In genomic region chr10:93701903-93702277, GRCh38 we compare ENCODE assay signal across 8 cellular contexts. TPM values are rescaled to one million over a fixed set of nuclear protein-coding genes. Genes with fewer than 3 reads are reported as not detected.
DNase-seq lines count a peak whose midpoint lies in the region; ATAC-seq and TF ChIP-seq lines count a peak whose summit lies in the region.

No MANE protein-coding gene starts in this region.

- DNase-seq in SW480 (ENCODE audit: low spot score) (peak; percentile 44), fibroblast of gingiva (ENCODE audit: low read depth) (peak; percentile 49), ovary (peak in 2 of 5 donors; percentile 19 to 27), osteocyte (ENCODE audit: extremely low spot score, unreplicated experiment) (no peak), NAMALWA (ENCODE audit: low spot score) (no peak)

- H3K27me3 ChIP-seq in ovary, result no peaks in the 10 kb centered on the region

- peak overlapping the region; percentile 47 for H3K4me3 ChIP-seq in ovary

- no peak for TF ChIP-seq POLR2A in ovary (IDR thresholded peaks at IDR 0.05)

- H3K4me1 Mint-ChIP-seq in osteocyte (ENCODE audit: unreplicated experiment), result peaks cover 4% of the 10 kb centered on the region

- peaks cover 11% of the 10 kb centered on the region for H3K36me3 Mint-ChIP-seq in osteocyte (ENCODE audit: unreplicated experiment)

- TF ChIP-seq CTCF in C4-2B (conservative IDR thresholded peaks at IDR 0.05) (no peak), ovary (IDR thresholded peaks at IDR 0.05) (no peak), osteocyte (IDR thresholded peaks at IDR 0.05) (no peak)

- WGBS in ovary, 3 donors, result 1 to 2% (median 1%) methylated on average over 10 of the region's 10 CpGs

- no peak overlapping the region for H3K27ac Mint-ChIP-seq in osteocyte (ENCODE audit: unreplicated experiment)

- no peak for TF ChIP-seq EP300 in ovary (IDR thresholded peaks at IDR 0.05)

- no peaks in the 10 kb centered on the region for H3K36me3 ChIP-seq in ovary

- H3K27ac ChIP-seq in C4-2B (peak overlapping the region; percentile 72), ovary (peak overlapping the region; percentile 49 to 86)

- ATAC-seq in GM18909 (IDR thresholded peaks at IDR 0.05; ENCODE audit: poor library complexity, unreplicated experiment) (peak; percentile 28), HG03139 (IDR thresholded peaks at IDR 0.05; ENCODE audit: unreplicated experiment) (peak; percentile 19)

- H3K9me3 ChIP-seq in ovary, result no peaks in the 10 kb centered on the region

- no peak overlapping the region for H3K4me3 Mint-ChIP-seq in osteocyte (ENCODE audit: unreplicated experiment)

- H3K9me3 Mint-ChIP-seq in osteocyte (ENCODE audit: unreplicated experiment), result no peaks in the 10 kb centered on the region

- intact Hi-C loops in ovary (cut with DNase I), result no loop called here

- no peaks in the 10 kb centered on the region for H3K27me3 Mint-ChIP-seq in osteocyte (ENCODE audit: unreplicated experiment)

- H3K4me1 ChIP-seq in ovary (ENCODE audit: insufficient read depth), result peaks cover 3% of the 10 kb centered on the region

RNA-seq across cellular contexts. Expression of gene FRA10AC1, which starts 0.5 kb away (rescaled TPM):
- total RNA-seq in ovary (10 to 100 TPM; 12.2 to 25.7 (median 23.0) TPM), osteocyte (13.0 and 15.0 TPM in 2 replicates)
- polyA plus RNA-seq in ovary, result 10 to 100 TPM; 12.7 to 25.8 TPM

RNA-seq across cellular contexts. Expression of gene LGI1, which starts 55.8 kb away (rescaled TPM):
- total RNA-seq in ovary, result under 1 TPM in 1 of 7 donors, not detected in 6; 0.38 TPM
- polyA plus RNA-seq in ovary, result 1 to 10 TPM in 1 of 2 donors, under 1 TPM in 1; 0.04 to 2.1 TPM
- 0.29 TPM in 1 of 2 replicates, not detected in the other for total RNA-seq in osteocyte

Comparison
In these comparisons a context has a peak if more than half of its experiments do, and no peak if none do; other contexts are left out.
1. DNase-seq: peak in SW480 (single experiment) and fibroblast of gingiva (single experiment); none in osteocyte (single experiment) and NAMALWA (single experiment).